In genomic region chr3:140922634-140923033, GRCh38 we compare ENCODE assay signal across 9 cellular contexts. TPM values are rescaled to one million over a fixed set of nuclear protein-coding genes. Genes with fewer than 3 reads are reported as not detected.
DNase-seq lines count a peak whose midpoint lies in the region; FAIRE-seq and TF ChIP-seq lines count a peak whose summit lies in the region.
"Had no signal": no experiment of that assay in that cellular context is flagged by ENCODE, and none has a peak within 500 bp of the region (broad histone marks: within the 10 kb centered on the region; RNA-seq: fewer than 3 reads in every experiment).

No MANE protein-coding gene starts in this region.

- H3K27ac ChIP-seq in endothelial cell of umbilical vein (ENCODE audit: insufficient read depth, low read depth, low read length): no peak overlapping the region
- no peak overlapping the region for H3K27ac ChIP-seq in thyroid gland

- H3K36me3 ChIP-seq in endothelial cell of umbilical vein (ENCODE audit: control insufficient read depth in 2 of 2, extremely low read depth in 1 of 2, insufficient read depth in 2 of 2, low read length in 2 of 2) (no peaks in the 10 kb centered on the region), thyroid gland (no peaks in the 10 kb centered on the region)

- H3K27ac Mint-ChIP-seq in progenitor cell of endocrine pancreas: no peak overlapping the region
- H3K27ac Mint-ChIP-seq: activated naive CD8-positive, alpha-beta T cell had no signal

- peak in 1 of 2 donors; percentile 24 for TF ChIP-seq CTCF in endothelial cell of umbilical vein (IDR thresholded peaks at IDR 0.05; ENCODE audit: extremely low read depth in 1 of 2, insufficient read depth in 1 of 2, low read depth in 1 of 2, low read length in 2 of 2)
- peak; percentile 20 for TF ChIP-seq CTCF in progenitor cell of endocrine pancreas (IDR thresholded peaks at IDR 0.05; ENCODE audit: unreplicated experiment)
- peak in 2 of 6 experiments; percentile 18 to 29 for TF ChIP-seq CTCF in thyroid gland (IDR thresholded peaks at IDR 0.05)

- peaks cover 0 to 6% of the 10 kb centered on the region in 2 experiments for H3K27me3 ChIP-seq in endothelial cell of umbilical vein (ENCODE audit: control insufficient read depth in 2 of 2, insufficient read depth in 2 of 2, low read length in 2 of 2)
- no peaks in the 10 kb centered on the region for H3K27me3 ChIP-seq in thyroid gland

- H3K79me2 ChIP-seq in endothelial cell of umbilical vein (ENCODE audit: control insufficient read depth, insufficient read depth, low read length): no peaks in the 10 kb centered on the region

- DNase-seq in NCI-H748 (lab: John Stamatoyannopoulos, UW; ENCODE audit: unreplicated experiment): peak; percentile 2
- no peak for DNase-seq in NCI-H748 treated with DMSO at 0.1 percent for 48 hours (lab: John Stamatoyannopoulos, UW)
- DNase-seq in NCI-H146 (lab: John Stamatoyannopoulos, UW): peak; percentile 31
- DNase-seq in endothelial cell of umbilical vein (ENCODE audit: low read depth, low spot score): peak; percentile 11
- no peak for DNase-seq in progenitor cell of endocrine pancreas (ENCODE audit: low spot score, unreplicated experiment)
- no peak for DNase-seq in SK-N-DZ (ENCODE audit: low spot score)
- no peak for DNase-seq in thyroid gland
- no peak for DNase-seq in GF-D8 (lab: John Stamatoyannopoulos, UW)

- CTCF ChIA-PET in endothelial cell of umbilical vein (lab: Charles Lee): interaction anchor here (0.6 to 2.3 kb wide), 10 partner anchors 11 to 270 kb away, joined by 3 to 20 read pairs (median 4); no protein-coding TSS in a partner anchor

- no peaks in the 10 kb centered on the region for H3K9me1 ChIP-seq in endothelial cell of umbilical vein (replicated peaks; ENCODE audit: control insufficient read depth, extremely low read depth, insufficient read depth, low read length)

- H4K20me1 ChIP-seq in endothelial cell of umbilical vein (replicated peaks; ENCODE audit: control insufficient read depth, extremely low read depth, insufficient read depth, low read length): no peaks in the 10 kb centered on the region

- intact Hi-C loops in endothelial cell of umbilical vein (cut with micrococcal nuclease) (loop anchor here (2.0 kb wide), 1 partner anchor 184 kb away; no protein-coding TSS in a partner anchor), thyroid gland (cut with DNase I) (no loop called here)

- WGBS in thyroid gland, 2 donors: 64 to 81% methylated on average over 1 of the region's 1 CpG

- peaks cover 43% of the 10 kb centered on the region for H3K4me1 Mint-ChIP-seq in progenitor cell of endocrine pancreas (ENCODE audit: low read depth)

- dilution Hi-C loops in endothelial cell of umbilical vein (cut with MboI; ENCODE audit: extremely low pct_ligation_motif_present, low sequenced_read_pairs): no loop called here

- FAIRE-seq in endothelial cell of umbilical vein (lab: Jason Lieb, UNC): no peak

- H3K4me3 ChIP-seq in endothelial cell of umbilical vein (replicated peaks in 1 of 3; ENCODE audit: insufficient read depth in 1 of 3, low read depth in 1 of 3, low read length in 3 of 3) (no peak overlapping the region), thyroid gland (replicated peaks in 1 of 3) (no peak overlapping the region)

- no peaks in the 10 kb centered on the region for H3K27me3 Mint-ChIP-seq in progenitor cell of endocrine pancreas

- POLR2A ChIA-PET in endothelial cell of umbilical vein (lab: Charles Lee): no interaction called here

- no peaks in the 10 kb centered on the region for H3K36me3 Mint-ChIP-seq in progenitor cell of endocrine pancreas (ENCODE audit: insufficient read depth)
- H3K36me3 Mint-ChIP-seq: activated naive CD8-positive, alpha-beta T cell had no signal

- BruUV-seq in endothelial cell of umbilical vein (replicated peaks; lab: Mats Ljungman, UMichigan): no TSS peak

- H3K4me1 ChIP-seq in endothelial cell of umbilical vein (ENCODE audit: control insufficient read depth, extremely low read depth, insufficient read depth, low read length): no peaks in the 10 kb centered on the region
- no peaks in the 10 kb centered on the region for H3K4me1 ChIP-seq in thyroid gland

- no peak overlapping the region for H3K4me2 ChIP-seq in endothelial cell of umbilical vein (ENCODE audit: insufficient read depth, low read length)

- TF ChIP-seq POLR2A in endothelial cell of umbilical vein (IDR thresholded peaks at IDR 0.05; ENCODE audit: low read depth, low read length) (no peak), thyroid gland (IDR thresholded peaks at IDR 0.05) (no peak)

- no peaks in the 10 kb centered on the region for H3K9me3 ChIP-seq in endothelial cell of umbilical vein (replicated peaks; ENCODE audit: control insufficient read depth, insufficient read depth, low read length)
- no peaks in the 10 kb centered on the region for H3K9me3 ChIP-seq in thyroid gland

- H3K9me3 Mint-ChIP-seq in progenitor cell of endocrine pancreas (ENCODE audit: low read depth): no peaks in the 10 kb centered on the region

- no peak overlapping the region for H3K4me3 Mint-ChIP-seq in progenitor cell of endocrine pancreas (ENCODE audit: low read depth)
- H3K4me3 Mint-ChIP-seq: activated naive CD8-positive, alpha-beta T cell had no signal

- H2AFZ ChIP-seq in endothelial cell of umbilical vein (ENCODE audit: low read depth, low read length): no peak overlapping the region

- no peak overlapping the region for H3K9ac ChIP-seq in endothelial cell of umbilical vein (replicated peaks; ENCODE audit: extremely low read depth, insufficient read depth, low read length)

TF ChIP-seq in endothelial cell of umbilical vein, 7 proteins besides CTCF, POLR2A, EP300 and RAD21:
- TF ChIP-seq POLR2AphosphoS5 (IDR thresholded peaks at IDR 0.05; ENCODE audit: insufficient read depth, low read depth, low read length): no peak
- TF ChIP-seq GATA2 (IDR thresholded peaks at IDR 0.05; ENCODE audit: insufficient read depth, insufficient read length, low read depth, low read length): no peak
- no peak for TF ChIP-seq JUN (IDR thresholded peaks at IDR 0.05; ENCODE audit: borderline replicate concordance, insufficient read depth, insufficient read length, low read depth)
- TF ChIP-seq MAX (IDR thresholded peaks at IDR 0.05; ENCODE audit: insufficient read depth, insufficient read length): no peak
- TF ChIP-seq EZH2 (IDR thresholded peaks at IDR 0.05; ENCODE audit: borderline replicate concordance, low read depth, low read length, severe bottlenecking): no peak
- no peak for TF ChIP-seq MYC (IDR thresholded peaks at IDR 0.05; ENCODE audit: low read depth, low read length)
- TF ChIP-seq FOS (IDR thresholded peaks at IDR 0.05; ENCODE audit: borderline replicate concordance, insufficient read depth, low read length): no peak

RNA-seq across cellular contexts. Expression of gene SLC25A36, which starts 19.0 kb away (rescaled TPM):
- total RNA-seq in endothelial cell of umbilical vein (37.4 and 38.8 TPM in 2 replicates), progenitor cell of endocrine pancreas (130 and 136 TPM in 2 replicates), thyroid gland (100 to 1,000 TPM; 102 to 226 (median 145) TPM)
- polyA plus RNA-seq in endothelial cell of umbilical vein: 12.5 and 17.7 TPM in 2 replicates
- 9.9 and 12.0 TPM in 2 replicates for polyA plus RNA-seq in endothelial cell of umbilical vein (2011; cell fraction: cytosol; rRNA removed)
- 81.9 and 97.1 TPM in 2 replicates for polyA plus RNA-seq in endothelial cell of umbilical vein (2011; cell fraction: nucleus; rRNA removed)
- 24.9 and 27.2 TPM in 2 replicates for polyA plus RNA-seq in endothelial cell of umbilical vein (2012)
- polyA minus RNA-seq in endothelial cell of umbilical vein: 43.6 and 50.9 TPM in 2 replicates
- 37.4 TPM for polyA minus RNA-seq in endothelial cell of umbilical vein (2011; cell fraction: cytosol; rRNA and poly(A)+ RNA removed)
- polyA minus RNA-seq in endothelial cell of umbilical vein (2011; cell fraction: nucleus; rRNA and poly(A)+ RNA removed): 62.1 and 84.2 TPM in 2 replicates
- polyA plus RNA-seq in SK-N-DZ (2014; cell fraction: cytosol; rRNA removed): 46.4 and 59.8 TPM in 2 replicates
- 109 and 227 TPM in 2 replicates for polyA plus RNA-seq in SK-N-DZ (2014; cell fraction: nucleus; rRNA removed)

Comparison
In these comparisons a context has a peak if more than half of its experiments do, and no peak if none do; other contexts are left out.
1. DNase-seq: peak in NCI-H748 (single experiment), NCI-H146 (single experiment) and endothelial cell of umbilical vein (single experiment); none in NCI-H748 treated with DMSO at 0.1 percent for 48 hours (single experiment), progenitor cell of endocrine pancreas (single experiment), SK-N-DZ (single experiment), thyroid gland (0 of 2) and GF-D8 (single experiment).